In the genomic region with DNA sequence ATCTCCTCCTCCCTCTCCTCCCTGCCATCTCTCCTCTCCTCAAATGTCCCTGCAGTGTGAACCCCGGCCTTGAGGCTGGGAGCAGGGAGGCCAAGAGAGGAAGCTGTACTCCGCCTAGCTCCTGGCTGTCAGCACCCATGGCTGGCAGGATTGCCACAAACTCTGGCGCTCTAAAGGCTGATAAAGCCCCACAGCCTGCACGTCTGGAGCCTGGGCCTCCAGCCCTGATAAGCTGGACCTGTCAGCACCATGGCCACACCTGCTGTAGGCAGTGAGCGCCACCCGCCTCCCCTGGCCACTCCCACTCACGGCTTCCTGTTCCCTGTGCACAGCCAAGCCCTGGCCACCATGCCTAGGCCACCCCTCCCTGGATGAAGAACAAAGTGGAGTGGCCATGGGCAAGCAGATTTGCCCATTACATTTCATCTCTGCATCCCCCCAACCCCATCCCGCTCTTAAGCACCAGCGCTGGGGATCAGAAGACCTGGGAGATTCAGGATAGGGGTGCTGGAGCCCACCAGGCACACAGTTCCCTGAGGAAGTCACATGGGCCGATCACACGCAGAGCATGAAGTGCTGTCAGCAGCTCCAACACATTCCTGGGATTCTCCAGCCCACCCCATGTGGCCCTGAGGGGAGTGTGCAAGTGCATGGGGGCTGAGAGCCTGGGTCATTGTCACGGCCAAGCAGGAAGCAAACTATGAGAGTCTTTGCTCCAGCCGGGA, we compare ENCODE assay signal across 1 cellular context.
TF ChIP-seq lines count a peak whose summit lies in the region.

No MANE protein-coding gene starts in this region.

TF ChIP-seq in K562, 482 proteins besides CTCF, POLR2A, EP300 and RAD21 (continued from another document and continues in another):
- TF ChIP-seq, protein P1, sequence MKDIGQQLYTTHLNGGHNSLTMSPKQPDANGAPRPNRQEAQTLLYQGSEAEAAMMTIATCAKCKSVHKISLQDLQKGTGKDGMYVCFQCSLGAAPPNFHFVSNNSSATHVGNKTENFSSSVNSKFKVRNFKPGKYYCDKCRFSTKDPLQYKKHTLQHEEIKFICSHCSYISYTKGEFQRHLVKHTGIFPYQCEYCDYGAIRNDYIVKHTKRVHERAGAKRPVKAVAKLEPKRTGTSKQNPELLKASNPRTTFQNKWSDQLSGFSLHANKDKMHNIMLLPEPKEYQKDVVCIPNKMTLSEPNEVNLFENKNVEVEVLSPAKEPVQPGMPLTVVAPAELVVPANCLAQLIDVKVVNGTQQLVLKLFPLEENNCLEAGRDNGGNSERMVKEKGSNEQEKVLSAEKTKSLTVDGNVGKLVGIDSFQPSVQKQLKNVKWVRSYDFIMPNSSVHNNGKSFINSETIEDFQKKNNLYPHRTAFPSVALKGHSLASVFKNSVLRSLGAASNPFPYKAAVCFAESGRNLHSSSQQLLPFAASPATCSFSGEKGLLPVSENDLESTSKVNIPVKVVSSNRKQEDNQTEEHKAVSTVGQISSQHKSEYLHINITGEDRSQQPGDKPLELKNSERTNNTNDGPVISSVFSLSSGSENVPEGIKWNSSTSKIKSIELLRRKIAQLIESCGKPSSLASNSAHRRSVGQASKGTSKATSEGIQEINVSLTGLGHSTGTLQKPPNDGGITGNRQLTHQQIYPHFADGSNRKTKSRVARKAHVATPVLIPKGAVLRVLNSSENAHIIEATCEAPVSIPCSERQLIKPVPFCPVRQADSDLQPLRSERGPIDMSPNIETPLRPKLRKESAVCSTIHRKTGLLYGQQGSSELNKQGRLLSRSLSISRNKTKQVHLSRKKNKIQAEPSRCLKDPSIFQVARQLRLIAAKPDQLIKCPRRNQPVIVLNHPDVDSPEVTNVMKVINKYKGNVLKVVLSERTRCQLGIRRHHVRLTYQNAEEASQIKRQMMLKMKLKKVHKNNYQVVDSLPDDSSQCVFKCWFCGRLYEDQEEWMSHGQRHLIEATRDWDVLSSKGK (CRISPR knock-in tag; IDR thresholded peaks at IDR 0.05), result no peak
- no peak for TF ChIP-seq ILK (tag; IDR thresholded peaks at IDR 0.05; ENCODE audit: borderline replicate concordance, low read depth)
- TF ChIP-seq ZNF668 (CRISPR knock-in tag; IDR thresholded peaks at IDR 0.05), result peak; percentile 10; the same call in 1 of the 2 replicates
- peak; percentile 94 for TF ChIP-seq SMARCA4 (IDR thresholded peaks at IDR 0.05)
- peak; percentile 96 for TF ChIP-seq DMBX1 (CRISPR knock-in tag; IDR thresholded peaks at IDR 0.05; ENCODE audit: borderline replicate concordance)
- TF ChIP-seq, protein P2, sequence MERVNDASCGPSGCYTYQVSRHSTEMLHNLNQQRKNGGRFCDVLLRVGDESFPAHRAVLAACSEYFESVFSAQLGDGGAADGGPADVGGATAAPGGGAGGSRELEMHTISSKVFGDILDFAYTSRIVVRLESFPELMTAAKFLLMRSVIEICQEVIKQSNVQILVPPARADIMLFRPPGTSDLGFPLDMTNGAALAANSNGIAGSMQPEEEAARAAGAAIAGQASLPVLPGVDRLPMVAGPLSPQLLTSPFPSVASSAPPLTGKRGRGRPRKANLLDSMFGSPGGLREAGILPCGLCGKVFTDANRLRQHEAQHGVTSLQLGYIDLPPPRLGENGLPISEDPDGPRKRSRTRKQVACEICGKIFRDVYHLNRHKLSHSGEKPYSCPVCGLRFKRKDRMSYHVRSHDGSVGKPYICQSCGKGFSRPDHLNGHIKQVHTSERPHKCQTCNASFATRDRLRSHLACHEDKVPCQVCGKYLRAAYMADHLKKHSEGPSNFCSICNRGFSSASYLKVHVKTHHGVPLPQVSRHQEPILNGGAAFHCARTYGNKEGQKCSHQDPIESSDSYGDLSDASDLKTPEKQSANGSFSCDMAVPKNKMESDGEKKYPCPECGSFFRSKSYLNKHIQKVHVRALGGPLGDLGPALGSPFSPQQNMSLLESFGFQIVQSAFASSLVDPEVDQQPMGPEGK (CRISPR knock-in tag; IDR thresholded peaks at IDR 0.05; ENCODE audit: borderline replicate concordance), result no peak
- TF ChIP-seq HDAC8 (tag; IDR thresholded peaks at IDR 0.05), result no peak
- no peak for TF ChIP-seq MEF2A (IDR thresholded peaks at IDR 0.05; ENCODE audit: control insufficient read depth, low read depth, low read length)
- peak; percentile 95 for TF ChIP-seq PML (IDR thresholded peaks at IDR 0.05; ENCODE audit: low read length)
- TF ChIP-seq, protein P3, sequence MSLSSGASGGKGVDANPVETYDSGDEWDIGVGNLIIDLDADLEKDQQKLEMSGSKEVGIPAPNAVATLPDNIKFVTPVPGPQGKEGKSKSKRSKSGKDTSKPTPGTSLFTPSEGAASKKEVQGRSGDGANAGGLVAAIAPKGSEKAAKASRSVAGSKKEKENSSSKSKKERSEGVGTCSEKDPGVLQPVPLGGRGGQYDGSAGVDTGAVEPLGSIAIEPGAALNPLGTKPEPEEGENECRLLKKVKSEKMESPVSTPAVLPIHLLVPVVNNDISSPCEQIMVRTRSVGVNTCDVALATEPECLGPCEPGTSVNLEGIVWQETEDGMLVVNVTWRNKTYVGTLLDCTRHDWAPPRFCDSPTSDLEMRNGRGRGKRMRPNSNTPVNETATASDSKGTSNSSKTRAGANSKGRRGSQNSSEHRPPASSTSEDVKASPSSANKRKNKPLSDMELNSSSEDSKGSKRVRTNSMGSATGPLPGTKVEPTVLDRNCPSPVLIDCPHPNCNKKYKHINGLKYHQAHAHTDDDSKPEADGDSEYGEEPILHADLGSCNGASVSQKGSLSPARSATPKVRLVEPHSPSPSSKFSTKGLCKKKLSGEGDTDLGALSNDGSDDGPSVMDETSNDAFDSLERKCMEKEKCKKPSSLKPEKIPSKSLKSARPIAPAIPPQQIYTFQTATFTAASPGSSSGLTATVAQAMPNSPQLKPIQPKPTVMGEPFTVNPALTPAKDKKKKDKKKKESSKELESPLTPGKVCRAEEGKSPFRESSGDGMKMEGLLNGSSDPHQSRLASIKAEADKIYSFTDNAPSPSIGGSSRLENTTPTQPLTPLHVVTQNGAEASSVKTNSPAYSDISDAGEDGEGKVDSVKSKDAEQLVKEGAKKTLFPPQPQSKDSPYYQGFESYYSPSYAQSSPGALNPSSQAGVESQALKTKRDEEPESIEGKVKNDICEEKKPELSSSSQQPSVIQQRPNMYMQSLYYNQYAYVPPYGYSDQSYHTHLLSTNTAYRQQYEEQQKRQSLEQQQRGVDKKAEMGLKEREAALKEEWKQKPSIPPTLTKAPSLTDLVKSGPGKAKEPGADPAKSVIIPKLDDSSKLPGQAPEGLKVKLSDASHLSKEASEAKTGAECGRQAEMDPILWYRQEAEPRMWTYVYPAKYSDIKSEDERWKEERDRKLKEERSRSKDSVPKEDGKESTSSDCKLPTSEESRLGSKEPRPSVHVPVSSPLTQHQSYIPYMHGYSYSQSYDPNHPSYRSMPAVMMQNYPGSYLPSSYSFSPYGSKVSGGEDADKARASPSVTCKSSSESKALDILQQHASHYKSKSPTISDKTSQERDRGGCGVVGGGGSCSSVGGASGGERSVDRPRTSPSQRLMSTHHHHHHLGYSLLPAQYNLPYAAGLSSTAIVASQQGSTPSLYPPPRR (CRISPR knock-in tag; IDR thresholded peaks at IDR 0.05; ENCODE audit: borderline replicate concordance), result 0 out of 2 replicates have a peak, but pooled peaks have one; percentile 62
- TF ChIP-seq SMAD3 (CRISPR knock-in tag; conservative IDR thresholded peaks at IDR 0.05), result peak; percentile 92
- TF ChIP-seq ZFP36 (IDR thresholded peaks at IDR 0.05; ENCODE audit: low read depth, low read length, partially characterized antibody), result peak; percentile 58
- TF ChIP-seq ZNF143 (CRISPR knock-in tag; IDR thresholded peaks at IDR 0.05), result no peak
- TF ChIP-seq CBFA2T2 (conservative IDR thresholded peaks at IDR 0.05), result peak; percentile 97
- peak; percentile 80 for TF ChIP-seq BCOR (IDR thresholded peaks at IDR 0.05)
- TF ChIP-seq NCOA1 (IDR thresholded peaks at IDR 0.05; ENCODE audit: low read depth), result peak; percentile 85; the same call in 1 of the 2 replicates
- 0 out of 2 replicates have a peak, but pooled peaks have one; percentile 39 for TF ChIP-seq HNRNPL (IDR thresholded peaks at IDR 0.05; ENCODE audit: low read depth, low read length)
- 0 out of 2 replicates have a peak, but pooled peaks have one; percentile 16 for TF ChIP-seq EGR1 (conservative IDR thresholded peaks at IDR 0.05)
- no peak for TF ChIP-seq ESRRB (CRISPR knock-in tag; IDR thresholded peaks at IDR 0.05; ENCODE audit: borderline replicate concordance)
- TF ChIP-seq ERF (CRISPR knock-in tag; IDR thresholded peaks at IDR 0.05), result peak; percentile 89
- peak; percentile 77 for TF ChIP-seq EP400 (IDR thresholded peaks at IDR 0.05)
- peak; percentile 53; the same call in 1 of the 2 replicates for TF ChIP-seq EHMT2 (IDR thresholded peaks at IDR 0.05)
- no peak for TF ChIP-seq ZNF696 (CRISPR knock-in tag; conservative IDR thresholded peaks at IDR 0.05)
- TF ChIP-seq TAF1 (IDR thresholded peaks at IDR 0.05; ENCODE audit: control insufficient read depth, extremely low read depth, insufficient read depth, low read length, severe bottlenecking), result peak; percentile 65
- peak; percentile 96 for TF ChIP-seq GATAD2B (IDR thresholded peaks at IDR 0.05; ENCODE audit: borderline replicate concordance)
- TF ChIP-seq, protein P4, sequence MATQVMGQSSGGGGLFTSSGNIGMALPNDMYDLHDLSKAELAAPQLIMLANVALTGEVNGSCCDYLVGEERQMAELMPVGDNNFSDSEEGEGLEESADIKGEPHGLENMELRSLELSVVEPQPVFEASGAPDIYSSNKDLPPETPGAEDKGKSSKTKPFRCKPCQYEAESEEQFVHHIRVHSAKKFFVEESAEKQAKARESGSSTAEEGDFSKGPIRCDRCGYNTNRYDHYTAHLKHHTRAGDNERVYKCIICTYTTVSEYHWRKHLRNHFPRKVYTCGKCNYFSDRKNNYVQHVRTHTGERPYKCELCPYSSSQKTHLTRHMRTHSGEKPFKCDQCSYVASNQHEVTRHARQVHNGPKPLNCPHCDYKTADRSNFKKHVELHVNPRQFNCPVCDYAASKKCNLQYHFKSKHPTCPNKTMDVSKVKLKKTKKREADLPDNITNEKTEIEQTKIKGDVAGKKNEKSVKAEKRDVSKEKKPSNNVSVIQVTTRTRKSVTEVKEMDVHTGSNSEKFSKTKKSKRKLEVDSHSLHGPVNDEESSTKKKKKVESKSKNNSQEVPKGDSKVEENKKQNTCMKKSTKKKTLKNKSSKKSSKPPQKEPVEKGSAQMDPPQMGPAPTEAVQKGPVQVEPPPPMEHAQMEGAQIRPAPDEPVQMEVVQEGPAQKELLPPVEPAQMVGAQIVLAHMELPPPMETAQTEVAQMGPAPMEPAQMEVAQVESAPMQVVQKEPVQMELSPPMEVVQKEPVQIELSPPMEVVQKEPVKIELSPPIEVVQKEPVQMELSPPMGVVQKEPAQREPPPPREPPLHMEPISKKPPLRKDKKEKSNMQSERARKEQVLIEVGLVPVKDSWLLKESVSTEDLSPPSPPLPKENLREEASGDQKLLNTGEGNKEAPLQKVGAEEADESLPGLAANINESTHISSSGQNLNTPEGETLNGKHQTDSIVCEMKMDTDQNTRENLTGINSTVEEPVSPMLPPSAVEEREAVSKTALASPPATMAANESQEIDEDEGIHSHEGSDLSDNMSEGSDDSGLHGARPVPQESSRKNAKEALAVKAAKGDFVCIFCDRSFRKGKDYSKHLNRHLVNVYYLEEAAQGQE (CRISPR knock-in tag; IDR thresholded peaks at IDR 0.05; ENCODE audit: low read depth), result 0 out of 2 replicates have a peak, but pooled peaks have one; percentile 70
- TF ChIP-seq BRCA1 (IDR thresholded peaks at IDR 0.05), result no peak
- no peak for TF ChIP-seq BRCA1 (CRISPR knock-in tag; IDR thresholded peaks at IDR 0.05)
- TF ChIP-seq NELFE (IDR thresholded peaks at IDR 0.05; ENCODE audit: insufficient read depth, insufficient read length), result no peak
- no peak for TF ChIP-seq ZNF436 (CRISPR knock-in tag; IDR thresholded peaks at IDR 0.05)
- no peak for TF ChIP-seq POLR2H (tag; IDR thresholded peaks at IDR 0.05; ENCODE audit: low read depth)
- peak; percentile 75 for TF ChIP-seq POLR2G (IDR thresholded peaks at IDR 0.05; ENCODE audit: low read depth, low read length)
- TF ChIP-seq ADNP (tag; IDR thresholded peaks at IDR 0.05), result no peak
- TF ChIP-seq COPS2 (conservative IDR thresholded peaks at IDR 0.05), result no peak
- peak; percentile 98 for TF ChIP-seq ARID1B (IDR thresholded peaks at IDR 0.05)
- peak; percentile 92 for TF ChIP-seq ZEB2 (IDR thresholded peaks at IDR 0.05)
- no peak for TF ChIP-seq ZNF75A (CRISPR knock-in tag; IDR thresholded peaks at IDR 0.05)
- TF ChIP-seq BRD9 (IDR thresholded peaks at IDR 0.05; ENCODE audit: low read depth, partially characterized antibody), result no peak
- TF ChIP-seq NFE2L1 (tag; IDR thresholded peaks at IDR 0.05; ENCODE audit: borderline replicate concordance, low read depth), result no peak
- no peak for TF ChIP-seq ZNF174 (CRISPR knock-in tag; IDR thresholded peaks at IDR 0.05)
- TF ChIP-seq NONO (IDR thresholded peaks at IDR 0.05; ENCODE audit: low read depth in 2 of 2, low read length in 1 of 2), result peak in 1 of 2 experiments; percentile 75; a peak in 1 of 4 replicates
- TF ChIP-seq ZNF165 (CRISPR knock-in tag; IDR thresholded peaks at IDR 0.05; ENCODE audit: borderline replicate concordance), result 0 out of 2 replicates have a peak, but pooled peaks have one; percentile 80
- peak in 1 of 2 experiments; percentile 98; a peak in 3 of 4 replicates for TF ChIP-seq RCOR1 (IDR thresholded peaks at IDR 0.05; ENCODE audit: borderline replicate concordance in 1 of 2, low read depth in 2 of 2, low read length in 2 of 2)
- no peak for TF ChIP-seq SAFB2 (IDR thresholded peaks at IDR 0.05; ENCODE audit: borderline replicate concordance, low read depth, low read length, severe bottlenecking)
- peak; percentile 75; the same call in 1 of the 2 replicates for TF ChIP-seq BACH1 (tag; IDR thresholded peaks at IDR 0.05)
- peak; percentile 34 for TF ChIP-seq SMARCB1 (IDR thresholded peaks at IDR 0.05; ENCODE audit: insufficient read length, low read depth)
- peak; percentile 94 for TF ChIP-seq SOX6 (IDR thresholded peaks at IDR 0.05)
- no peak; the same call in 1 of the 2 replicates for TF ChIP-seq KLF13 (tag; IDR thresholded peaks at IDR 0.05; ENCODE audit: borderline replicate concordance, low read depth)
- TF ChIP-seq CSDE1 (IDR thresholded peaks at IDR 0.05), result no peak
- TF ChIP-seq NR2C1 (IDR thresholded peaks at IDR 0.05), result no peak
- peak; percentile 62; the same call in 1 of the 2 replicates for TF ChIP-seq NR2C1 (tag; IDR thresholded peaks at IDR 0.05)
- no peak for TF ChIP-seq XRCC4 (IDR thresholded peaks at IDR 0.05; ENCODE audit: extremely low read depth, insufficient read depth, insufficient read length)
- no peak for TF ChIP-seq STAG1 (CRISPR knock-in tag; IDR thresholded peaks at IDR 0.05; ENCODE audit: borderline replicate concordance)
- TF ChIP-seq ZBTB8A (IDR thresholded peaks at IDR 0.05; ENCODE audit: partially characterized antibody), result no peak
- no peak; the same call in 1 of the 2 replicates for TF ChIP-seq PYGO2 (tag; IDR thresholded peaks at IDR 0.05)
- TF ChIP-seq ZFX (CRISPR knock-in tag; IDR thresholded peaks at IDR 0.05), result peak; percentile 64
- TF ChIP-seq ARID2 (IDR thresholded peaks at IDR 0.05), result no peak
- TF ChIP-seq ZNF282 (CRISPR knock-in tag; IDR thresholded peaks at IDR 0.05), result no peak
- no peak for TF ChIP-seq DIDO1 (tag; IDR thresholded peaks at IDR 0.05; ENCODE audit: low read depth)
- TF ChIP-seq NFE2 (IDR thresholded peaks at IDR 0.05; ENCODE audit: low read depth), result peak; percentile 46
- TF ChIP-seq CHD1 (IDR thresholded peaks at IDR 0.05; ENCODE audit: low read length), result no peak
- TF ChIP-seq LEF1 (IDR thresholded peaks at IDR 0.05), result peak; percentile 94
- 0 out of 2 replicates have a peak, but pooled peaks have one; percentile 33 for TF ChIP-seq NR2C2 (CRISPR knock-in tag; IDR thresholded peaks at IDR 0.05)
- TF ChIP-seq NR2C2 (tag; IDR thresholded peaks at IDR 0.05), result peak; percentile 77
